In genomic region chr13:78659450-78660110, GRCh38 we compare ENCODE assay signal across 8 cellular contexts. TPM values are rescaled to one million over a fixed set of nuclear protein-coding genes. Genes with fewer than 3 reads are reported as not detected.
DNase-seq lines count a peak whose midpoint lies in the region; ATAC-seq, FAIRE-seq and TF ChIP-seq lines count a peak whose summit lies in the region.

No MANE protein-coding gene starts in this region.

- CTCF ChIA-PET in activated naive CD4-positive, alpha-beta T cell treated with anti-CD3 and anti-CD28 coated beads for 36 hours (lab: Charles Lee) = interaction anchor here (0.6 kb wide), 1 partner anchor 23 kb away, joined by 3 read pairs; no protein-coding TSS in a partner anchor
- CTCF ChIA-PET in GM12878 (lab: Yijun Ruan, JAX) = no interaction called here
- CTCF ChIA-PET in HepG2 (lab: Yijun Ruan, JAX; ENCODE audit: low intra/inter-chr PET ratio, low total read pairs) = no interaction called here

- no peaks in the 10 kb centered on the region for H3K27me3 ChIP-seq in GM12878 (replicated peaks in 1 of 2; ENCODE audit: control insufficient read depth in 2 of 2, insufficient read depth in 2 of 2, low read length in 1 of 2)
- peaks cover 0 to 12% of the 10 kb centered on the region in 2 experiments; a peak in 2 of 5 replicates for H3K27me3 ChIP-seq in HepG2 (ENCODE audit: control insufficient read depth in 1 of 2, insufficient read depth in 2 of 2, low read length in 2 of 2)
- no peaks in the 10 kb centered on the region for H3K27me3 ChIP-seq in tibial artery

- H2AFZ ChIP-seq in GM12878 (ENCODE audit: control insufficient read depth, low read depth, low read length) = peak overlapping the region; percentile 92
- peak overlapping the region; percentile 100 for H2AFZ ChIP-seq in HepG2 (ENCODE audit: low read length)

- peaks cover 39% of the 10 kb centered on the region for H3K79me2 ChIP-seq in GM12878 (ENCODE audit: control insufficient read depth, insufficient read depth, low read length)
- H3K79me2 ChIP-seq in HepG2 (ENCODE audit: insufficient read depth, low read length) = peaks cover 37% of the 10 kb centered on the region

- H4K20me1 ChIP-seq in GM12878 (ENCODE audit: control insufficient read depth, insufficient read depth) = no peaks in the 10 kb centered on the region
- peaks cover 4% of the 10 kb centered on the region for H4K20me1 ChIP-seq in HepG2 (ENCODE audit: insufficient read depth, low read length)

- BruUV-seq in GM12878 (replicated peaks; lab: Mats Ljungman, UMichigan) = no TSS peak
- no TSS peak for BruUV-seq in HepG2 (replicated peaks; lab: Mats Ljungman, UMichigan)

- TF ChIP-seq POLR2A in GM12878 (IDR thresholded peaks at IDR 0.05; ENCODE audit: low read depth, low read length) = no peak
- no peak for TF ChIP-seq POLR2A in HepG2 (IDR thresholded peaks at IDR 0.05; ENCODE audit: insufficient read depth in 1 of 2, low read depth in 2 of 2, low read length in 2 of 2)

- SMC1A ChIA-PET in GM12878 (lab: Charles Lee; ENCODE audit: uncharacterized antibody, unreplicated experiment) = interaction anchor here (0.6 to 0.7 kb wide), 2 partner anchors 39 to 338 kb away, joined by 3 read pairs; no protein-coding TSS in a partner anchor

- H3K27ac ChIP-seq in GM12878 (ENCODE audit: control insufficient read depth, insufficient read depth) = peak overlapping the region; percentile 86
- peak overlapping the region; percentile 90 for H3K27ac ChIP-seq in HepG2 (ENCODE audit: extremely low read length, insufficient read depth, low read length)
- peak overlapping the region; percentile 75 to 80 for H3K27ac ChIP-seq in tibial artery

- H3K36me3 ChIP-seq in GM12878 (ENCODE audit: control insufficient read depth in 2 of 2, insufficient read depth in 2 of 2, low read length in 1 of 2) = no peaks in the 10 kb centered on the region
- H3K36me3 ChIP-seq in HepG2 (replicated peaks in 1 of 2; ENCODE audit: control insufficient read depth in 1 of 2, insufficient read depth in 2 of 2, low read length in 2 of 2) = no peaks in the 10 kb centered on the region; a peak in 1 of 5 replicates
- H3K36me3 ChIP-seq in tibial artery = no peaks in the 10 kb centered on the region

- no peak for TF ChIP-seq RAD21 in GM12878 (IDR thresholded peaks at IDR 0.05; ENCODE audit: insufficient read depth, low read depth, low read length)
- no peak for TF ChIP-seq RAD21 in HepG2 (CRISPR knock-in tag; IDR thresholded peaks at IDR 0.05)

- no peak for DNase-seq in activated naive CD4-positive, alpha-beta T cell treated with anti-CD3 and anti-CD28 coated beads for 36 hours
- no peak for DNase-seq in activated naive CD4-positive, alpha-beta T cell (lab: John Stamatoyannopoulos, UW)
- DNase-seq in GM12878 (ENCODE audit: low read depth, low spot score) (no peak), HepG2 (ENCODE audit: low spot score) (no peak), tibial artery (no peak), GOT3 (lab: John Stamatoyannopoulos, UW) (no peak)
- DNase-seq in activated effector memory CD4-positive, alpha-beta T cell treated with anti-CD3 and anti-CD28 coated beads, Interleukin-2, amount 50 U/mL, for 16 hours = no peak

- H3K9me3 Mint-ChIP-seq in activated naive CD4-positive, alpha-beta T cell treated with anti-CD3 and anti-CD28 coated beads for 36 hours = no peaks in the 10 kb centered on the region

- TF ChIP-seq CTCF in GM12878 (IDR thresholded peaks at IDR 0.05 in 2 of 3, conservative IDR thresholded peaks at IDR 0.05 in 1 of 3; ENCODE audit: control insufficient read depth in 2 of 3, extremely low read depth in 1 of 3, insufficient read depth in 1 of 3, low read depth in 3 of 3, low read length in 3 of 3) (no peak), HepG2 (CRISPR knock-in tag; IDR thresholded peaks at IDR 0.05) (no peak), tibial artery (IDR thresholded peaks at IDR 0.05) (no peak)

- FAIRE-seq in GM12878 (lab: Jason Lieb, UNC) (no peak), HepG2 (lab: Jason Lieb, UNC) (no peak)

- no peak for TF ChIP-seq EP300 in GM12878 (IDR thresholded peaks at IDR 0.05; ENCODE audit: borderline replicate concordance in 1 of 2, control insufficient read depth in 1 of 2, low read depth in 2 of 2, low read length in 2 of 2)
- no peak for TF ChIP-seq EP300 in HepG2 (IDR thresholded peaks at IDR 0.05; ENCODE audit: low read depth in 2 of 2, low read length in 2 of 2)
- TF ChIP-seq EP300 in HepG2 (CRISPR knock-in tag; IDR thresholded peaks at IDR 0.05; ENCODE audit: borderline replicate concordance) = no peak

- peak overlapping the region; percentile 87 for H3K4me2 ChIP-seq in GM12878 (ENCODE audit: control insufficient read depth, insufficient read depth)
- peak overlapping the region; percentile 95 for H3K4me2 ChIP-seq in HepG2 (ENCODE audit: low read depth, low read length)

- H3K36me3 Mint-ChIP-seq in activated naive CD4-positive, alpha-beta T cell treated with anti-CD3 and anti-CD28 coated beads for 36 hours (ENCODE audit: low read depth) = peaks cover 15% of the 10 kb centered on the region

- H3K4me3 ChIP-seq in GM12878 (peak overlapping the region; percentile 76), HepG2 (replicated peaks in 1 of 3; ENCODE audit: insufficient read depth in 1 of 3, low read depth in 2 of 3, low read length in 3 of 3) (peak overlapping the region; percentile 79 to 90 (median 90)), tibial artery (peak overlapping the region; percentile 86 to 99)

- POLR2A ChIA-PET in GM12878 (lab: Charles Lee) (no interaction called here), HepG2 (lab: Yijun Ruan, JAX) (interaction anchor here (0.8 to 1.2 kb wide), 3 partner anchors 16 to 56 kb away, joined by 3 to 4 read pairs (median 3); partner anchors contain the start of gene POU4F1)

- H3K27me3 Mint-ChIP-seq in activated naive CD4-positive, alpha-beta T cell treated with anti-CD3 and anti-CD28 coated beads for 36 hours (ENCODE audit: low read depth) = no peaks in the 10 kb centered on the region

- H3K9me3 ChIP-seq in GM12878 (replicated peaks; ENCODE audit: control insufficient read depth, insufficient read depth, low read length) (no peaks in the 10 kb centered on the region), HepG2 (ENCODE audit: low read length) (no peaks in the 10 kb centered on the region), tibial artery (no peaks in the 10 kb centered on the region)

- intact Hi-C loops in activated naive CD4-positive, alpha-beta T cell treated with anti-CD3 and anti-CD28 coated beads for 36 hours (cut with micrococcal nuclease) = loop anchor here (1.0 to 10.0 kb wide), 9 partner anchors 56 to 1635 kb away; partner anchors contain the start of genes FBXL3, NDFIP2, POU4F1 and RBM26
- intact Hi-C loops in GM12878 (cut with micrococcal nuclease; ENCODE audit: unreplicated experiment) (loop anchor here (10.0 kb wide), 1 partner anchor 395 kb away; no protein-coding TSS in a partner anchor), HepG2 (cut with micrococcal nuclease; ENCODE audit: unreplicated experiment) (loop anchor here (1.0 kb wide), 1 partner anchor 56 kb away; the partner anchor contains the start of gene POU4F1), tibial artery (cut with DNase I; ENCODE audit: low total_unique reads) (loop anchor here (5.0 kb wide), 1 partner anchor 718 kb away; no protein-coding TSS in a partner anchor)

- 54% methylated on average over 17 of the region's 17 CpGs for WGBS in GM12878 (ENCODE audit: insufficient coverage, insufficient replicate concordance, low lambda C conversion rate, missing lambda C conversion rate)
- 5% methylated on average over 17 of the region's 17 CpGs for WGBS in HepG2 (ENCODE audit: low lambda C conversion rate)

- H3K4me1 Mint-ChIP-seq in activated naive CD4-positive, alpha-beta T cell treated with anti-CD3 and anti-CD28 coated beads for 36 hours (ENCODE audit: low read depth) = peaks cover 35% of the 10 kb centered on the region

- in situ Hi-C loops in GM12878 (cut with MboI) (no loop called here), HepG2 (cut with HindIII; ENCODE audit: extremely low pct_ligation_motif_present, low pct_unique_long_range_greater_than_20kb) (no loop called here)

- ATAC-seq in GM12878 (no peak), HepG2 (no peak), GM21367 (IDR thresholded peaks at IDR 0.05; ENCODE audit: unreplicated experiment) (no peak)

- RAD21 ChIA-PET in GM12878 (lab: Charles Lee; ENCODE audit: unreplicated experiment) = no interaction called here

- peak overlapping the region; percentile 96 for H3K27ac Mint-ChIP-seq in activated naive CD4-positive, alpha-beta T cell treated with anti-CD3 and anti-CD28 coated beads for 36 hours

- H3K9ac ChIP-seq in GM12878 (ENCODE audit: control insufficient read depth, insufficient read depth, low read length) (peak overlapping the region; percentile 94), HepG2 (ENCODE audit: insufficient read depth, low read depth, low read length) (peak overlapping the region; percentile 83)

- peak overlapping the region; percentile 100 for H3K4me3 Mint-ChIP-seq in activated naive CD4-positive, alpha-beta T cell treated with anti-CD3 and anti-CD28 coated beads for 36 hours

- H3K4me1 ChIP-seq in GM12878 (ENCODE audit: control insufficient read depth, insufficient read depth, low read length) = no peaks in the 10 kb centered on the region; the same call in 1 of the 2 replicates
- peaks cover 17% of the 10 kb centered on the region for H3K4me1 ChIP-seq in HepG2 (ENCODE audit: insufficient read depth, low read length)
- H3K4me1 ChIP-seq in tibial artery = peaks cover 0 to 23% (median 10%) of the 10 kb centered on the region in 4 donors

RNA-seq across cellular contexts. Expression of gene OBI1, which starts 0.6 kb away (rescaled TPM):
- total RNA-seq in activated naive CD4-positive, alpha-beta T cell treated with anti-CD3 and anti-CD28 coated beads for 36 hours = 10 to 100 TPM; 16.0 to 17.7 TPM
- total RNA-seq in GM12878 (2013; cell fraction: nucleolus; rRNA removed) = 20.5 and 21.3 TPM in 2 replicates
- 20.5 and 24.3 TPM in 2 replicates for total RNA-seq in GM12878 (2014; rRNA removed)
- 33.3 and 34.2 TPM in 2 replicates for total RNA-seq in GM12878 (2014; rRNA removed; fragmentation: Illumina TruSeq; extraction: Trizol)
- total RNA-seq in GM12878 (2021) = 19.1 and 20.0 TPM in 2 replicates
- 6.2 TPM for polyA plus RNA-seq in GM12878 (2011; ENCODE audit: low read depth)
- polyA plus RNA-seq in GM12878 (2011; rRNA removed) = 23.5 and 35.9 TPM in 2 replicates
- polyA plus RNA-seq in GM12878 (2011; cell fraction: cytosol; rRNA removed) = 6.8 and 7.1 TPM in 2 replicates
- polyA plus RNA-seq in GM12878 (2011; cell fraction: nucleus; rRNA removed) = 10.2 and 11.6 TPM in 2 replicates
- 8.6 and 11.8 TPM in 2 replicates for polyA plus RNA-seq in GM12878 (2012)
- polyA plus RNA-seq in GM12878 (2014; fragmentation: Illumina TruSeq; extraction: Trizol) = 33.2 and 37.3 TPM in 2 replicates
- 10 to 100 TPM; 15.5 to 18.1 TPM for polyA plus RNA-seq in GM12878 (2014; fragmentation: Nextera tagmentation; extraction: Ambion mirVana)
- polyA plus RNA-seq in GM12878 (2014; rRNA removed) = 11.8 and 16.6 TPM in 2 replicates
- 10 to 100 TPM; 29.1 to 29.2 TPM for polyA plus RNA-seq in GM12878 (2016; fragmentation: Nextera tagmentation; extraction: Ambion mirVana)
- polyA minus RNA-seq in GM12878 (2011; rRNA and poly(A)+ RNA removed) = 13.1 and 22.0 TPM in 2 replicates
- 6.7 and 8.5 TPM in 2 replicates for polyA minus RNA-seq in GM12878 (2011; cell fraction: cytosol; rRNA and poly(A)+ RNA removed)
- polyA minus RNA-seq in GM12878 (2011; cell fraction: nucleus; rRNA and poly(A)+ RNA removed) = 10.2 and 15.7 TPM in 2 replicates
- total RNA-seq in HepG2 (2016; rRNA removed; fragmentation: Illumina TruSeq; extraction: Trizol) = 23.5 and 38.8 TPM in 2 replicates
- total RNA-seq in HepG2 (2016; cell fraction: cytosol; rRNA removed; fragmentation: Illumina TruSeq; extraction: Trizol; ENCODE audit: low read depth) = 6.4 and 7.1 TPM in 2 replicates
- total RNA-seq in HepG2 (2016; cell fraction: insoluble cytoplasmic fraction; rRNA removed; fragmentation: Illumina TruSeq; extraction: Trizol) = 23.2 and 39.3 TPM in 2 replicates
- 9.0 and 11.1 TPM in 2 replicates for total RNA-seq in HepG2 (2016; cell fraction: membrane; rRNA removed; fragmentation: Illumina TruSeq; extraction: Trizol)
- total RNA-seq in HepG2 (2016; cell fraction: nucleus; rRNA removed; fragmentation: Illumina TruSeq; extraction: Trizol) = 20.1 and 20.2 TPM in 2 replicates
- 5.7 and 7.8 TPM in 2 replicates for polyA plus RNA-seq in HepG2 (2011; rRNA removed)
- polyA plus RNA-seq in HepG2 (2011; cell fraction: cytosol; rRNA removed) = 2.3 and 4.1 TPM in 2 replicates
- polyA plus RNA-seq in HepG2 (2011; cell fraction: nucleus; rRNA removed) = 4.4 and 4.8 TPM in 2 replicates
- polyA plus RNA-seq in HepG2 (2012) = 7.6 and 13.1 TPM in 2 replicates
- 0.52 and 0.69 TPM in 2 replicates for polyA plus RNA-seq in HepG2 (2016; cell fraction: cytosol; fragmentation: Illumina TruSeq; extraction: Trizol; ENCODE audit: low read depth)
- polyA plus RNA-seq in HepG2 (2016; cell fraction: insoluble cytoplasmic fraction; fragmentation: Illumina TruSeq; extraction: Trizol; ENCODE audit: low read depth) = 21.4 and 23.0 TPM in 2 replicates
- polyA plus RNA-seq in HepG2 (2016; cell fraction: membrane; fragmentation: Illumina TruSeq; extraction: Trizol; ENCODE audit: low read depth) = 1.8 and 2.8 TPM in 2 replicates
- polyA plus RNA-seq in HepG2 (2016; cell fraction: nucleus; fragmentation: Illumina TruSeq; extraction: Trizol; ENCODE audit: insufficient read depth, low read depth) = 11.9 and 12.3 TPM in 2 replicates
- polyA minus RNA-seq in HepG2 (2011; rRNA and poly(A)+ RNA removed; ENCODE audit: low replicate concordance) = 11.9 and 14.5 TPM in 2 replicates
- polyA minus RNA-seq in HepG2 (2011; cell fraction: cytosol; rRNA and poly(A)+ RNA removed) = 7.2 and 8.6 TPM in 2 replicates
- polyA minus RNA-seq in HepG2 (2011; cell fraction: nucleus; rRNA and poly(A)+ RNA removed) = 23.0 and 25.6 TPM in 2 replicates

RNA-seq across cellular contexts. Expression of gene POU4F1, which starts 56.2 kb away (rescaled TPM):
- total RNA-seq in activated naive CD4-positive, alpha-beta T cell treated with anti-CD3 and anti-CD28 coated beads for 36 hours = under 1 TPM in 1 of 2 experiments, not detected in 1; 0.07 TPM
- total RNA-seq in GM12878 (2013; cell fraction: nucleolus; rRNA removed) = 0.10 TPM in 2 replicates
- total RNA-seq in GM12878 (2014; rRNA removed) (not detected in 2 replicates), GM12878 (2014; rRNA removed; fragmentation: Illumina TruSeq; extraction: Trizol) (not detected in 2 replicates), GM12878 (2021) (0.05 TPM in 2 replicates), HepG2 (2016; rRNA removed; fragmentation: Illumina TruSeq; extraction: Trizol) (0.74 and 1.1 TPM in 2 replicates)
- polyA plus RNA-seq in GM12878 (2011; ENCODE audit: low read depth) = 0.08 TPM
- polyA plus RNA-seq in GM12878 (2011; rRNA removed) (0.14 and 0.26 TPM in 2 replicates), GM12878 (2014; fragmentation: Illumina TruSeq; extraction: Trizol) (0.01 TPM in 1 of 2 replicates, not detected in the other), GM12878 (2014; fragmentation: Nextera tagmentation; extraction: Ambion mirVana) (under 1 TPM in 1 of 2 experiments, not detected in 1; 0.02 TPM), GM12878 (2014; rRNA removed) (0.01 TPM in 1 of 2 replicates, not detected in the other), GM12878 (2016; fragmentation: Nextera tagmentation; extraction: Ambion mirVana) (not detected), HepG2 (2011; rRNA removed) (1.0 and 1.3 TPM in 2 replicates)
- polyA plus RNA-seq in GM12878 (2011; cell fraction: cytosol; rRNA removed) = 0.08 and 0.10 TPM in 2 replicates
- 0.60 and 0.86 TPM in 2 replicates for polyA plus RNA-seq in GM12878 (2011; cell fraction: nucleus; rRNA removed)
- polyA plus RNA-seq in GM12878 (2012) = 0.10 and 0.22 TPM in 2 replicates
- polyA minus RNA-seq in GM12878 (2011; rRNA and poly(A)+ RNA removed) = 0.05 TPM in 1 of 2 replicates, not detected in the other
- not detected in 2 replicates for polyA minus RNA-seq in GM12878 (2011; cell fraction: cytosol; rRNA and poly(A)+ RNA removed)
- 0.12 and 0.29 TPM in 2 replicates for polyA minus RNA-seq in GM12878 (2011; cell fraction: nucleus; rRNA and poly(A)+ RNA removed)
- 0.10 TPM in 1 of 2 replicates, not detected in the other for total RNA-seq in HepG2 (2016; cell fraction: cytosol; rRNA removed; fragmentation: Illumina TruSeq; extraction: Trizol; ENCODE audit: low read depth)
- total RNA-seq in HepG2 (2016; cell fraction: insoluble cytoplasmic fraction; rRNA removed; fragmentation: Illumina TruSeq; extraction: Trizol) = 0.54 and 0.87 TPM in 2 replicates
- 0.34 and 0.41 TPM in 2 replicates for total RNA-seq in HepG2 (2016; cell fraction: membrane; rRNA removed; fragmentation: Illumina TruSeq; extraction: Trizol)
- total RNA-seq in HepG2 (2016; cell fraction: nucleus; rRNA removed; fragmentation: Illumina TruSeq; extraction: Trizol) = 1.5 and 1.6 TPM in 2 replicates
- polyA plus RNA-seq in HepG2 (2011; cell fraction: cytosol; rRNA removed) = 0.21 and 0.54 TPM in 2 replicates
- polyA plus RNA-seq in HepG2 (2011; cell fraction: nucleus; rRNA removed) = 4.2 and 5.2 TPM in 2 replicates
- 1.3 and 2.9 TPM in 2 replicates for polyA plus RNA-seq in HepG2 (2012)
- polyA plus RNA-seq in HepG2 (2016; cell fraction: cytosol; fragmentation: Illumina TruSeq; extraction: Trizol; ENCODE audit: low read depth) = 0.05 and 0.07 TPM in 2 replicates
- 0.76 and 0.91 TPM in 2 replicates for polyA plus RNA-seq in HepG2 (2016; cell fraction: insoluble cytoplasmic fraction; fragmentation: Illumina TruSeq; extraction: Trizol; ENCODE audit: low read depth)
- 0.16 and 0.19 TPM in 2 replicates for polyA plus RNA-seq in HepG2 (2016; cell fraction: membrane; fragmentation: Illumina TruSeq; extraction: Trizol; ENCODE audit: low read depth)
- 3.4 TPM in 2 replicates for polyA plus RNA-seq in HepG2 (2016; cell fraction: nucleus; fragmentation: Illumina TruSeq; extraction: Trizol; ENCODE audit: insufficient read depth, low read depth)
- 0.40 TPM in 1 of 2 replicates, not detected in the other for polyA minus RNA-seq in HepG2 (2011; rRNA and poly(A)+ RNA removed; ENCODE audit: low replicate concordance)
- 0.40 and 0.44 TPM in 2 replicates for polyA minus RNA-seq in HepG2 (2011; cell fraction: cytosol; rRNA and poly(A)+ RNA removed)
- 1.4 and 1.9 TPM in 2 replicates for polyA minus RNA-seq in HepG2 (2011; cell fraction: nucleus; rRNA and poly(A)+ RNA removed)
